15 cellular contexts compared by ENCODE assay signal in the genomic region with DNA sequence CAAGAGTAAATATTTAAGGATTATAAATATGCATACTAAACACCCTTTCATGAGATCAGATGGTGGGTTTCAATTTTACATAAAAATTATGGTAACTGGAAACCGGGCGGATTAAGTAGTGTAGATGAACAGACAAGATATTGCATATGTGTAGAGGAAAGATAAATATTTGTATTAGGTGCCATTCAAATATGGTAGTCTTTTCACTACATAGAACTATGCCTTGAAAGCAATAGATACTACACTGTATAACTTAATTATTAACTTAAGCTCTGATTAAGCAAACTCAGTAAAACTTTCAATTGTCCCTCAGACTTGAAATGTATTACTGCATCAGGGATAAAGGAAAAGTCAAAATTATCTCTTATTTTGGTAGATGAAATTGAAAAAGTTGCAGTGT. TPM values are rescaled to one million over a fixed set of nuclear protein-coding genes. Genes with fewer than 3 reads are reported as not detected.
DNase-seq lines count a peak whose midpoint lies in the region; ATAC-seq, FAIRE-seq and TF ChIP-seq lines count a peak whose summit lies in the region.
"Had no signal": no experiment of that assay in that cellular context is flagged by ENCODE, and none has a peak within 500 bp of the region (broad histone marks: within the 10 kb centered on the region; RNA-seq: fewer than 3 reads in every experiment).

No MANE protein-coding gene starts in this region.

- no peak for TF ChIP-seq POLR2A in A549 (IDR thresholded peaks at IDR 0.05; ENCODE audit: low read length)

- no peaks in the 10 kb centered on the region for H3F3A ChIP-seq in neural cell (ENCODE audit: insufficient read depth, low read length, poor library complexity, severe bottlenecking)

- no peak overlapping the region for H3K9ac ChIP-seq in HUES48 (ENCODE audit: low read depth, low read length)
- H3K9ac ChIP-seq in endodermal cell (ENCODE audit: extremely low read depth, low read length, poor library complexity, severe bottlenecking), result peak overlapping the region; percentile 67
- no peak overlapping the region for H3K9ac ChIP-seq in neural cell (ENCODE audit: low read length)

- DNase-seq in A549 (ENCODE audit: low read depth in 1 of 2, low spot score in 1 of 2), result no peak
- DNase-seq in endodermal cell, result no peak
- DNase-seq in AG08396 (ENCODE audit: low spot score), result no peak
- no peak for DNase-seq in HUDEP-2 (lab: John Stamatoyannopoulos, UW; ENCODE audit: unreplicated experiment in 76 of 76)
- no peak for DNase-seq in AML-193 (lab: John Stamatoyannopoulos, UW)
- DNase-seq: activated CD4-positive, CD25-positive, alpha-beta regulatory T cell; activated T-cell treated with anti-CD3 and anti-CD28 coated beads, Interleukin-2, amount 50 U/mL, for 24 hours; mucosa of descending colon; NCI-H1105; NCI-H524 treated with DMSO at 0.1 percent for 48 hours; SIG-M5; spleen had no signal

- peaks cover 22% of the 10 kb centered on the region for H3K4me1 Mint-ChIP-seq in endodermal cell

- ATAC-seq in A549 (no peak), HG02870 (IDR thresholded peaks at IDR 0.05; ENCODE audit: unreplicated experiment) (no peak)
- ATAC-seq: mucosa of descending colon had no signal

- H3K36me3 ChIP-seq in HUES48 (ENCODE audit: control insufficient read depth, insufficient read depth, low read length) (peaks cover 22% of the 10 kb centered on the region), endodermal cell (ENCODE audit: control insufficient read depth, insufficient read depth, low read length) (peaks cover 34% of the 10 kb centered on the region), neural cell (ENCODE audit: insufficient read depth, low read length) (no peaks in the 10 kb centered on the region)

- TF ChIP-seq CTCF in A549 (IDR thresholded peaks at IDR 0.05), result no peak
- TF ChIP-seq CTCF in endodermal cell (conservative IDR thresholded peaks at IDR 0.05), result no peak
- TF ChIP-seq CTCF in neural cell (IDR thresholded peaks at IDR 0.05; ENCODE audit: poor library complexity, severe bottlenecking), result no peak

- H3K9me3 ChIP-seq in A549, result no peaks in the 10 kb centered on the region
- no peaks in the 10 kb centered on the region for H3K9me3 ChIP-seq in HUES48 (ENCODE audit: control insufficient read depth, insufficient read depth, low read length)
- H3K9me3 ChIP-seq in endodermal cell (ENCODE audit: control insufficient read depth, low read length), result no peaks in the 10 kb centered on the region
- H3K9me3 ChIP-seq in neural cell (ENCODE audit: low read length), result no peaks in the 10 kb centered on the region
- H3K9me3 ChIP-seq: mucosa of descending colon, spleen had no signal

- CTCF ChIA-PET in A549 (lab: Yijun Ruan, JAX), result interaction anchor here (1.5 kb wide), 1 partner anchor 60 kb away, joined by 3 read pairs; no protein-coding TSS in a partner anchor

- POLR2A ChIA-PET in A549 (lab: Yijun Ruan, JAX), result no interaction called here

- no peak for TF ChIP-seq RAD21 in A549 (conservative IDR thresholded peaks at IDR 0.05 in 1 of 2, IDR thresholded peaks at IDR 0.05 in 1 of 2)
- TF ChIP-seq RAD21 in neural cell (conservative IDR thresholded peaks at IDR 0.05), result no peak

- H2AFZ ChIP-seq in neural cell (ENCODE audit: low read depth, low read length), result no peak overlapping the region

- no peak overlapping the region for H3K27ac Mint-ChIP-seq in endodermal cell
- H3K27ac Mint-ChIP-seq: activated T-cell treated with anti-CD3 and anti-CD28 coated beads, Interleukin-2, amount 50 U/mL, for 24 hours had no signal

- 0 out of 3 replicates have a peak overlapping the region, but pooled peaks have one; percentile 70 for H3K4me3 ChIP-seq in A549
- peak overlapping the region; percentile 99 for H3K4me3 ChIP-seq in HUES48 (ENCODE audit: low read depth, low read length)
- H3K4me3 ChIP-seq in endodermal cell (ENCODE audit: low read length), result peak overlapping the region; percentile 85
- H3K4me3 ChIP-seq in neural cell (ENCODE audit: low read length), result no peak overlapping the region
- H3K4me3 ChIP-seq: mucosa of descending colon had no signal

- H3K4me1 ChIP-seq in A549 (peaks cover 32% of the 10 kb centered on the region), HUES48 (ENCODE audit: control insufficient read depth, insufficient read depth, low read length) (peaks cover 22% of the 10 kb centered on the region), endodermal cell (ENCODE audit: control insufficient read depth, insufficient read depth, low read length) (peaks cover 5% of the 10 kb centered on the region)

- H3K79me2 ChIP-seq in neural cell (replicated peaks; ENCODE audit: insufficient read depth, low read length), result peaks cover 25% of the 10 kb centered on the region

- TF ChIP-seq EP300 in A549 (IDR thresholded peaks at IDR 0.05) (no peak), neural cell (conservative IDR thresholded peaks at IDR 0.05; ENCODE audit: poor library complexity, severe bottlenecking) (no peak)

- H3K4me3 Mint-ChIP-seq in endodermal cell, result peak overlapping the region; percentile 81

- no peak overlapping the region for H3K27ac ChIP-seq in A549
- H3K27ac ChIP-seq in HUES48 (ENCODE audit: low read depth, low read length), result no peak overlapping the region
- no peak overlapping the region for H3K27ac ChIP-seq in endodermal cell (ENCODE audit: low read depth, low read length)
- no peak overlapping the region for H3K27ac ChIP-seq in neural cell (ENCODE audit: low read length)

- peaks cover 12% of the 10 kb centered on the region for H3K36me3 Mint-ChIP-seq in endodermal cell (ENCODE audit: low read depth)

- no peaks in the 10 kb centered on the region for H3K9me2 ChIP-seq in neural cell (ENCODE audit: insufficient read depth, low read length)

- no peak for FAIRE-seq in A549 (lab: Jason Lieb, UNC)

- WGBS in A549 (ENCODE audit: missing lambda C conversion rate), result 19% methylated on average over 2 of the region's 2 CpGs
- WGBS in endodermal cell (ENCODE audit: insufficient coverage in 1 of 2, insufficient read length in 1 of 2), 2 experiments, result 77% methylated on average over 2 of the region's 2 CpGs; no CpG with 5 or more reads in 1 of the 2 experiments

- H3K27me3 Mint-ChIP-seq in endodermal cell (ENCODE audit: insufficient read depth), result no peaks in the 10 kb centered on the region

- no peaks in the 10 kb centered on the region for H3K9me3 Mint-ChIP-seq in endodermal cell
- H3K9me3 Mint-ChIP-seq: activated T-cell treated with anti-CD3 and anti-CD28 coated beads, Interleukin-2, amount 50 U/mL, for 24 hours had no signal

- peak overlapping the region; percentile 90 for H3K4me2 ChIP-seq in A549
- H3K4me2 ChIP-seq in neural cell (ENCODE audit: low read length), result peak overlapping the region; percentile 87

- H3K27me3 ChIP-seq in HUES48 (ENCODE audit: control insufficient read depth, insufficient read depth, low read length) (peaks cover 20% of the 10 kb centered on the region), endodermal cell (ENCODE audit: control insufficient read depth, insufficient read depth, low read length, poor library complexity, severe bottlenecking) (no peaks in the 10 kb centered on the region), neural cell (ENCODE audit: insufficient read depth, low read depth, low read length) (no peaks in the 10 kb centered on the region)

- no peaks in the 10 kb centered on the region for H4K20me1 ChIP-seq in neural cell (ENCODE audit: insufficient read depth)

TF ChIP-seq in A549, 52 proteins besides CTCF, POLR2A, EP300 and RAD21:
- TF ChIP-seq FOSB (CRISPR knock-in tag; IDR thresholded peaks at IDR 0.05) (no peak), GATA3 (IDR thresholded peaks at IDR 0.05; ENCODE audit: borderline replicate concordance) (peak; percentile 21; the same call in 1 of the 2 replicates)
TF ChIP-seq in A549: peak in this region for 1.

TF ChIP-seq in neural cell, 6 proteins besides CTCF, POLR2A, EP300 and RAD21 (continues in another document):
- no peak for TF ChIP-seq EZH2 (IDR thresholded peaks at IDR 0.05; ENCODE audit: borderline replicate concordance, insufficient read depth, low read length, poor library complexity, severe bottlenecking)
- TF ChIP-seq SMC3 (conservative IDR thresholded peaks at IDR 0.05; ENCODE audit: poor library complexity), result no peak
- TF ChIP-seq TAF1 (IDR thresholded peaks at IDR 0.05; ENCODE audit: low read depth), result no peak
- TF ChIP-seq POLR2AphosphoS5 (IDR thresholded peaks at IDR 0.05), result no peak

RNA-seq across cellular contexts. Expression of a gene that starts 1.9 kb away (rescaled TPM):
- polyA plus RNA-seq in A549 (2011; rRNA removed) (8.3 and 9.8 TPM in 2 replicates), A549 (2017; fragmentation: RNase III; extraction: RNeasy Plus Mini Kit Qiagen cat#74134 plus additional on column Dnase treatment) (6.0 to 7.2 TPM (median 6.5 TPM) in 3 replicates), neural cell (3.3 and 4.1 TPM in 2 replicates)
- polyA plus RNA-seq in A549 (2012; cell fraction: cytosol; rRNA removed), result 2.6 and 3.5 TPM in 2 replicates
- 7.3 TPM in 2 replicates for polyA plus RNA-seq in A549 (2012; cell fraction: nucleus; rRNA removed)
- polyA minus RNA-seq in A549 (2011; rRNA and poly(A)+ RNA removed), result 10.3 and 12.7 TPM in 2 replicates
- total RNA-seq in endodermal cell, result 10 to 100 TPM; 23.8 to 45.5 TPM
- 15.0 TPM for polyA plus RNA-seq in endodermal cell (2013, experiment 1 of 2)
- 15.1 TPM for polyA plus RNA-seq in endodermal cell (2013, experiment 2 of 2)
- polyA minus RNA-seq in neural cell, result 8.2 and 11.0 TPM in 2 replicates

RNA-seq across cellular contexts. Expression of a gene that starts 10.0 kb away (rescaled TPM):
- polyA plus RNA-seq in A549 (2011; rRNA removed) (141 and 194 TPM in 2 replicates), A549 (2017; fragmentation: RNase III; extraction: RNeasy Plus Mini Kit Qiagen cat#74134 plus additional on column Dnase treatment) (64.5 to 73.3 TPM (median 68.1 TPM) in 3 replicates), neural cell (70.5 and 85.7 TPM in 2 replicates)
- polyA plus RNA-seq in A549 (2012; cell fraction: cytosol; rRNA removed), result 66.2 and 70.1 TPM in 2 replicates
- 46.8 and 61.2 TPM in 2 replicates for polyA plus RNA-seq in A549 (2012; cell fraction: nucleus; rRNA removed)
- 160 and 171 TPM in 2 replicates for polyA minus RNA-seq in A549 (2011; rRNA and poly(A)+ RNA removed)
- total RNA-seq in endodermal cell, result 100 to 1,000 TPM; 111 to 142 TPM
- polyA plus RNA-seq in endodermal cell (2013, experiment 1 of 2), result 93.2 TPM
- 84.6 TPM for polyA plus RNA-seq in endodermal cell (2013, experiment 2 of 2)
- polyA minus RNA-seq in neural cell, result 105 and 123 TPM in 2 replicates
